Comparison of ENCODE assay signal across 15 cellular contexts in genomic region chr17:17025621-17026020, GRCh38. TPM values are rescaled to one million over a fixed set of nuclear protein-coding genes. Genes with fewer than 3 reads are reported as not detected.
"Had no signal": no experiment of that assay in that cellular context is flagged by ENCODE, and none has a peak within 500 bp of the region (broad histone marks: within the 10 kb centered on the region; RNA-seq: fewer than 3 reads in every experiment).

No MANE protein-coding gene starts in this region.

- H3K4me3 Mint-ChIP-seq: activated CD4-positive, alpha-beta T cell treated with anti-CD3 and anti-CD28 coated beads, Interleukin-2, amount 10 ng/mL, durations not matched to agents 24 days and 14 days; activated naive CD8-positive, alpha-beta T cell treated with anti-CD3 and anti-CD28 coated beads, Interleukin-2, amount 50 U/mL, for 24 hours; activated T-helper 1 cell treated with anti-CD3 and anti-CD28 coated beads, Interleukin-12 subunit alpha, Interleukin-12 subunit beta, Interleukin-2, Interleukin-4 antibody, amounts not matched to agents 30 ng/mL and 10 ng/mL and 1 ng/mL, durations not matched to agents 14 hours and 24 hours and 36 hours; naive thymus-derived CD4-positive, alpha-beta T cell; WTC11 had no signal

- H3K4me1 Mint-ChIP-seq: activated CD4-positive, alpha-beta T cell treated with anti-CD3 and anti-CD28 coated beads, Interleukin-2, amount 10 ng/mL, durations not matched to agents 24 days and 14 days; activated naive CD8-positive, alpha-beta T cell treated with anti-CD3 and anti-CD28 coated beads, Interleukin-2, amount 50 U/mL, for 24 hours; naive thymus-derived CD4-positive, alpha-beta T cell had no signal

- H3K27ac Mint-ChIP-seq: activated CD4-positive, alpha-beta T cell treated with anti-CD3 and anti-CD28 coated beads, Interleukin-2, amount 10 ng/mL, durations not matched to agents 24 days and 14 days; activated naive CD8-positive, alpha-beta T cell treated with anti-CD3 and anti-CD28 coated beads, Interleukin-2, amount 50 U/mL, for 24 hours; activated T-helper 1 cell treated with anti-CD3 and anti-CD28 coated beads, Interleukin-12 subunit alpha, Interleukin-12 subunit beta, Interleukin-2, Interleukin-4 antibody, amounts not matched to agents 30 ng/mL and 10 ng/mL and 1 ng/mL, durations not matched to agents 14 hours and 24 hours and 36 hours; naive thymus-derived CD4-positive, alpha-beta T cell; WTC11 had no signal

- H3K36me3 Mint-ChIP-seq: naive thymus-derived CD4-positive, alpha-beta T cell; WTC11 had no signal

- H3K9me3 Mint-ChIP-seq: activated CD4-positive, alpha-beta T cell treated with anti-CD3 and anti-CD28 coated beads, Interleukin-2, amount 10 ng/mL, durations not matched to agents 24 days and 14 days; activated naive CD8-positive, alpha-beta T cell treated with anti-CD3 and anti-CD28 coated beads, Interleukin-2, amount 50 U/mL, for 24 hours; activated T-helper 1 cell treated with anti-CD3 and anti-CD28 coated beads, Interleukin-12 subunit alpha, Interleukin-12 subunit beta, Interleukin-2, Interleukin-4 antibody, amounts not matched to agents 30 ng/mL and 10 ng/mL and 1 ng/mL, durations not matched to agents 14 hours and 24 hours and 36 hours; naive thymus-derived CD4-positive, alpha-beta T cell; WTC11 had no signal

- H3K27me3 Mint-ChIP-seq: activated naive CD8-positive, alpha-beta T cell treated with anti-CD3 and anti-CD28 coated beads, Interleukin-2, amount 50 U/mL, for 24 hours; naive thymus-derived CD4-positive, alpha-beta T cell had no signal

- H3K27ac ChIP-seq: ascending aorta, upper lobe of right lung had no signal

- H3K9me3 ChIP-seq: ascending aorta, heart left ventricle, upper lobe of right lung had no signal

- H3K4me3 ChIP-seq: ascending aorta, heart left ventricle, upper lobe of right lung had no signal

- ATAC-seq: activated naive CD8-positive, alpha-beta T cell treated with anti-CD3 and anti-CD28 coated beads, Interleukin-2, amount 50 U/mL, for 24 hours; naive thymus-derived CD4-positive, alpha-beta T cell; sciatic nerve; WTC11 had no signal

- H3K27me3 ChIP-seq: ascending aorta, heart left ventricle, upper lobe of right lung had no signal

- H3K36me3 ChIP-seq: ascending aorta, heart left ventricle, upper lobe of right lung had no signal

- DNase-seq: activated CD4-positive, alpha-beta T cell treated with anti-CD3 and anti-CD28 coated beads, Interleukin-2, amount 10 ng/mL, durations not matched to agents 24 days and 14 days; activated naive CD4-positive, alpha-beta T cell; activated naive CD8-positive, alpha-beta T cell treated with anti-CD3 and anti-CD28 coated beads, Interleukin-2, amount 50 U/mL, for 24 hours; foreskin melanocyte; naive thymus-derived CD4-positive, alpha-beta T cell; occipital lobe; stimulated activated naive CD4-positive, alpha-beta T cell had no signal

RNA-seq across cellular contexts. Expression of gene TNFRSF13B, which starts 53.7 kb away (rescaled TPM):
- total RNA-seq: activated CD4-positive, alpha-beta T cell treated with anti-CD3 and anti-CD28 coated beads, Interleukin-2, amount 10 ng/mL, durations not matched to agents 24 days and 14 days; activated T-helper 1 cell treated with anti-CD3 and anti-CD28 coated beads, Interleukin-12 subunit alpha, Interleukin-12 subunit beta, Interleukin-2, Interleukin-4 antibody, amounts not matched to agents 30 ng/mL and 10 ng/mL and 1 ng/mL, durations not matched to agents 14 hours and 24 hours and 36 hours; ascending aorta; heart left ventricle; occipital lobe; pulmonary artery endothelial cell; sciatic nerve; T-helper 1 cell treated with Interleukin-12 subunit alpha and Interleukin-12 subunit beta and Interleukin-4 antibody, amounts not matched to agents 30 ng/mL and 1 ng/mL, for 36 hours; upper lobe of right lung; WTC11 had no signal
- polyA plus RNA-seq: heart left ventricle had no signal
